ENCODE assay signal across 8 cellular contexts in genomic region chr12:1691123-1692007, GRCh38. TPM values are rescaled to one million over a fixed set of nuclear protein-coding genes. Genes with fewer than 3 reads are reported as not detected.
DNase-seq lines count a peak whose midpoint lies in the region; ATAC-seq and TF ChIP-seq lines count a peak whose summit lies in the region.

No MANE protein-coding gene starts in this region.

- H3K27ac ChIP-seq in SJSA1 (peak overlapping the region; percentile 56), liver (ENCODE audit: low read depth in 1 of 2, low read length in 2 of 2) (peak overlapping the region; percentile 99)

- H3K4me3 ChIP-seq in Caco-2 (ENCODE audit: low read depth, low read length) = peak overlapping the region; percentile 76
- peak overlapping the region; percentile 91 for H3K4me3 ChIP-seq in SJSA1
- peak overlapping the region; percentile 74 to 88 (median 84) for H3K4me3 ChIP-seq in liver (ENCODE audit: low read depth in 1 of 3, low read length in 3 of 3)

- H3K4me3 Mint-ChIP-seq in Caco-2 (ENCODE audit: unreplicated experiment) = peak overlapping the region; percentile 81
- peak overlapping the region; percentile 92 for H3K4me3 Mint-ChIP-seq in central memory CD8-positive, alpha-beta T cell

- peak in 1 of 2 donors; percentile 44 for TF ChIP-seq RAD21 in liver (IDR thresholded peaks at IDR 0.05)

- BruUV-seq in Caco-2 (replicated peaks; lab: Mats Ljungman, UMichigan) = no TSS peak

- H3K4me1 ChIP-seq in Caco-2 (peaks cover 32% of the 10 kb centered on the region), SJSA1 (replicated peaks) (peaks cover 6% of the 10 kb centered on the region; the same call in 1 of the 2 replicates), liver (ENCODE audit: control insufficient read depth in 4 of 4, insufficient read depth in 4 of 4, low read length in 3 of 4) (peaks cover 1 to 23% (median 8%) of the 10 kb centered on the region in 4 donors)

- no peaks in the 10 kb centered on the region for H3K9me3 ChIP-seq in Caco-2
- no peaks in the 10 kb centered on the region for H3K9me3 ChIP-seq in SJSA1 (replicated peaks)
- no peaks in the 10 kb centered on the region for H3K9me3 ChIP-seq in liver (ENCODE audit: control insufficient read depth in 4 of 4, low read length in 3 of 4)

- intact Hi-C loops in Caco-2 (cut with micrococcal nuclease; ENCODE audit: unreplicated experiment) = loop anchor here (2.0 kb wide), 2 partner anchors 31 to 99 kb away; no protein-coding TSS in a partner anchor

- POLR2A ChIA-PET in Caco-2 (lab: Charles Lee) = interaction anchor here (0.5 to 2.1 kb wide), 11 partner anchors 9 to 100 kb away, joined by 3 to 25 read pairs (median 6); no protein-coding TSS in a partner anchor

- TF ChIP-seq CTCF in Caco-2 (IDR thresholded peaks at IDR 0.05; ENCODE audit: insufficient read depth in 1 of 2, low read depth in 1 of 2, low read length in 1 of 2, severe bottlenecking in 1 of 2, unreplicated experiment in 1 of 2) = peak in 1 of 2 experiments; percentile 1
- TF ChIP-seq CTCF in liver (IDR thresholded peaks at IDR 0.05; ENCODE audit: low read depth, low read length, missing input control) = peak; percentile 5

- no peaks in the 10 kb centered on the region for H3K27me3 Mint-ChIP-seq in Caco-2 (ENCODE audit: insufficient read depth, unreplicated experiment)
- H3K27me3 Mint-ChIP-seq in central memory CD8-positive, alpha-beta T cell = no peaks in the 10 kb centered on the region

- CTCF ChIA-PET in Caco-2 (lab: Charles Lee) = interaction anchor here (0.6 to 2.0 kb wide), 8 partner anchors 21 to 352 kb away, joined by 3 to 20 read pairs (median 5); partner anchors contain the start of gene WNT5B

- H3K9ac ChIP-seq in liver (ENCODE audit: low read depth in 1 of 2, low read length in 2 of 2) = peak overlapping the region; percentile 82 to 98

- DNase-seq in Caco-2 (peak; percentile 77 to 80), SJSA1 (ENCODE audit: low read depth in 1 of 2, low spot score in 2 of 2) (peak; percentile 53 to 63), kidney glomerular epithelial cell (lab: John Stamatoyannopoulos, UW) (no peak)
- DNase-seq in central memory CD8-positive, alpha-beta T cell (ENCODE audit: low spot score in 2 of 2) = no peak
- DNase-seq in stimulated activated naive CD8-positive, alpha-beta T cell treated with anti-CD3 and anti-CD28 coated beads, Interleukin-15, Interleukin-2, amounts not matched to agents 100 U/mL and 50 U/mL, for 24 hours = peak; percentile 51

- H3K4me1 Mint-ChIP-seq in Caco-2 (ENCODE audit: low read depth, unreplicated experiment) = peaks cover 19% of the 10 kb centered on the region
- peaks cover 39% of the 10 kb centered on the region for H3K4me1 Mint-ChIP-seq in central memory CD8-positive, alpha-beta T cell

- ATAC-seq in GM19328 (IDR thresholded peaks at IDR 0.05; ENCODE audit: unreplicated experiment) (peak; percentile 27), HG03378 (IDR thresholded peaks at IDR 0.05; ENCODE audit: unreplicated experiment) (peak; percentile 26)
- ATAC-seq in central memory CD8-positive, alpha-beta T cell (replicated peaks; ENCODE audit: extremely low read depth, poor library complexity, severe bottlenecking) = peak; percentile 10
- ATAC-seq in stimulated activated naive CD8-positive, alpha-beta T cell treated with anti-CD3 and anti-CD28 coated beads, Interleukin-15, Interleukin-2, amounts not matched to agents 100 U/mL and 50 U/mL, for 24 hours = peak; percentile 30

- no peaks in the 10 kb centered on the region for H3K9me3 Mint-ChIP-seq in Caco-2 (ENCODE audit: unreplicated experiment)
- H3K9me3 Mint-ChIP-seq in central memory CD8-positive, alpha-beta T cell = no peaks in the 10 kb centered on the region

- H3K36me3 Mint-ChIP-seq in Caco-2 (ENCODE audit: insufficient read depth, unreplicated experiment) = peaks cover 47% of the 10 kb centered on the region
- H3K36me3 Mint-ChIP-seq in central memory CD8-positive, alpha-beta T cell (ENCODE audit: insufficient read depth) = peaks cover 18% of the 10 kb centered on the region

- H3K36me3 ChIP-seq in Caco-2 (ENCODE audit: control insufficient read depth, insufficient read depth, low read length) = no peaks in the 10 kb centered on the region; the same call in 1 of the 2 replicates
- peaks cover 4% of the 10 kb centered on the region for H3K36me3 ChIP-seq in SJSA1
- peaks cover 0 to 2% (median 0%) of the 10 kb centered on the region in 4 donors for H3K36me3 ChIP-seq in liver (ENCODE audit: control insufficient read depth in 4 of 4, insufficient read depth in 3 of 4, low read depth in 1 of 4, low read length in 3 of 4)

- no peaks in the 10 kb centered on the region for H3K27me3 ChIP-seq in Caco-2 (replicated peaks; ENCODE audit: control insufficient read depth, insufficient read depth, low read length)
- no peaks in the 10 kb centered on the region for H3K27me3 ChIP-seq in SJSA1 (replicated peaks)
- H3K27me3 ChIP-seq in liver (ENCODE audit: control insufficient read depth in 4 of 4, insufficient read depth in 4 of 4, low read length in 3 of 4) = no peaks in the 10 kb centered on the region

- under 1% methylated on average over 56 of the region's 56 CpGs for WGBS in liver

- H3K27ac Mint-ChIP-seq in Caco-2 (ENCODE audit: unreplicated experiment) = peak overlapping the region; percentile 85
- peak overlapping the region; percentile 98 for H3K27ac Mint-ChIP-seq in central memory CD8-positive, alpha-beta T cell (ENCODE audit: low read depth)

TF ChIP-seq in liver, 16 proteins besides CTCF, POLR2A, EP300 and RAD21:
- TF ChIP-seq MAX (IDR thresholded peaks at IDR 0.05) = no peak
- no peak for TF ChIP-seq HNF4G (IDR thresholded peaks at IDR 0.05)
- TF ChIP-seq YY1 (IDR thresholded peaks at IDR 0.05) = no peak
- TF ChIP-seq ZBTB33 (IDR thresholded peaks at IDR 0.05) = no peak
- TF ChIP-seq TAF1 (conservative IDR thresholded peaks at IDR 0.05) = peak; percentile 7
- no peak for TF ChIP-seq FOXA2 (IDR thresholded peaks at IDR 0.05)
- TF ChIP-seq REST (IDR thresholded peaks at IDR 0.05) = peak; percentile 33
- TF ChIP-seq JUND (IDR thresholded peaks at IDR 0.05) = no peak
- TF ChIP-seq EGR1 (IDR thresholded peaks at IDR 0.05; ENCODE audit: low read depth in 2 of 2) = no peak
- no peak for TF ChIP-seq SP1 (IDR thresholded peaks at IDR 0.05)

RNA-seq across cellular contexts. Expression of gene ADIPOR2, which starts 0.5 kb away (rescaled TPM):
- total RNA-seq in Caco-2 (2022) (119 and 125 TPM in 2 replicates), liver (10 to 100 TPM; 42.5 to 68.3 TPM)
- total RNA-seq in SJSA1 (2014; rRNA removed; shearing (Covaris generic)) = 18.2 and 38.7 TPM in 2 replicates
- polyA plus RNA-seq in liver = 10 to 100 TPM; 26.6 to 40.8 TPM

Comparison
In these comparisons a context has a peak if more than half of its experiments do, and no peak if none do; other contexts are left out.
1. DNase-seq: peak in Caco-2 (2 of 2), SJSA1 (2 of 2) and stimulated activated naive CD8-positive, alpha-beta T cell treated with anti-CD3 and anti-CD28 coated beads, Interleukin-15, Interleukin-2, amounts not matched to agents 100 U/mL and 50 U/mL, for 24 hours (single experiment); none in central memory CD8-positive, alpha-beta T cell (0 of 2) and kidney glomerular epithelial cell (single experiment).
2. Peak in every context shown above with its lines, with median percentiles within 50 percentile points of each other: H3K4me3 ChIP-seq and ATAC-seq.